Comparison of ENCODE assay signal across 8 cellular contexts in the genomic region with DNA sequence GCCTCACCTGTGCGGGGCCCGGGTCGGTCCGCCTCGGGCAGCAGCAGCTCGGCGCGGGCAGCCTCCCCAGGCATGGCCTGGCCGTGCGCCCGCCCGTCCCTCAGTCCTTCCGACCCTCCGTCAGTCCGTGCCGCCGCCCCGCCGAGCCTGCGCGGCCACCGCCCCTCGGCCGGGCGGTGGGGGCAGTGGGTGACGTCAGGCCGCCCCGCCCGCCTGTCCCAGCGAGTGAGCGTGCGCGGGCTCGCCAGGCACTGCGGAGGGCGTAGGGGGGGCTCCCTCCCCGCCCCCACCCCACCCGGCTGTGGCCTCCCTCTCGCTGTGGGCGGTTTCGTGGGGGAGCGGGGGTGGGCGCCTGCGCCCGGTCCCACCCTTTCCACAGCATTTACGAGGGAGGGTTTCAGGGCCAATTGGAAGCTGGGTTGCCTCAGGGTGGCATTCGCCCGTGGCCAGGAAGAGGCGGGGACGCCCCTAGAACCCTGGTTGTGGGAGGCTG. TPM values are rescaled to one million over a fixed set of nuclear protein-coding genes. Genes with fewer than 3 reads are reported as not detected.
DNase-seq lines count a peak whose midpoint lies in the region; ATAC-seq and TF ChIP-seq lines count a peak whose summit lies in the region.

A gene with protein sequence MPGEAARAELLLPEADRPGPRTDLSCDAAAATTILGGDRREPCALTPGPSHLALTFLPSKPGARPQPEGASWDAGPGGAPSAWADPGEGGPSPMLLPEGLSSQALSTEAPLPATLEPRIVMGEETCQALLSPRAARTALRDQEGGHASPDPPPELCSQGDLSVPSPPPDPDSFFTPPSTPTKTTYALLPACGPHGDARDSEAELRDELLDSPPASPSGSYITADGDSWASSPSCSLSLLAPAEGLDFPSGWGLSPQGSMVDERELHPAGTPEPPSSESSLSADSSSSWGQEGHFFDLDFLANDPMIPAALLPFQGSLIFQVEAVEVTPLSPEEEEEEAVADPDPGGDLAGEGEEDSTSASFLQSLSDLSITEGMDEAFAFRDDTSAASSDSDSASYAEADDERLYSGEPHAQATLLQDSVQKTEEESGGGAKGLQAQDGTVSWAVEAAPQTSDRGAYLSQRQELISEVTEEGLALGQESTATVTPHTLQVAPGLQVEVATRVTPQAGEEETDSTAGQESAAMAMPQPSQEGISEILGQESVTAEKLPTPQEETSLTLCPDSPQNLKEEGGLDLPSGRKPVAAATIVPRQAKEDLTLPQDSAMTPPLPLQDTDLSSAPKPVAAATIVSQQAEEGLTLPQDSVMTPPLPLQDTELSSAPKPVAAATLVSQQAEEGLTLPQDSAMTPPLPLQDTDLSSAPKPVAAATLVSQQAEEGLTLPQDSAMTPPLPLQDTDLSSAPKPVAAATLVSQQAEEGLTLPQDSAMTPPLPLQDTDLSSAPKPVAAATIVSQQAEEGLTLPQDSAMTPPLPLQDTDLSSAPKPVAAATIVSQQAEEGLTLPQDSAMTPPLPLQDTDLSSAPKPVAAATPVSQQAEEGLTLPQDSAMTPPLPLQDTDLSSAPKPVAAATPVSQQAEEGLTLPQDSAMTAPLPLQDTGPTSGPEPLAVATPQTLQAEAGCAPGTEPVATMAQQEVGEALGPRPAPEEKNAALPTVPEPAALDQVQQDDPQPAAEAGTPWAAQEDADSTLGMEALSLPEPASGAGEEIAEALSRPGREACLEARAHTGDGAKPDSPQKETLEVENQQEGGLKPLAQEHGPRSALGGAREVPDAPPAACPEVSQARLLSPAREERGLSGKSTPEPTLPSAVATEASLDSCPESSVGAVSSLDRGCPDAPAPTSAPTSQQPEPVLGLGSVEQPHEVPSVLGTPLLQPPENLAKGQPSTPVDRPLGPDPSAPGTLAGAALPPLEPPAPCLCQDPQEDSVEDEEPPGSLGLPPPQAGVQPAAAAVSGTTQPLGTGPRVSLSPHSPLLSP (N-terminal part only) (minus strand): TSS at position 149 of the 493 bp plus-strand sequence. CDS start 75 bp downstream, at position 74.

- no peak for TF ChIP-seq CTCF in activated CD8-positive, alpha-beta T cell treated with anti-CD3 and anti-CD28 coated beads for 36 hours (IDR thresholded peaks at IDR 0.05)
- no peak for TF ChIP-seq CTCF in fibroblast of pulmonary artery (IDR thresholded peaks at IDR 0.05; ENCODE audit: low read length, missing control alignments)

- DNase-seq in Right ventricle myocardium inferior (ENCODE audit: missing footprints) = no peak
- DNase-seq in cardiac septum (ENCODE audit: low spot score) = no peak
- DNase-seq in activated CD8-positive, alpha-beta T cell treated with anti-CD3 and anti-CD28 coated beads for 36 hours = peak; percentile 31
- no peak for DNase-seq in fibroblast of pulmonary artery (ENCODE audit: low read depth)
- DNase-seq in naive thymus-derived CD8-positive, alpha-beta T cell = peak in 8 of 10 donors; percentile 34 to 69 (median 42)
- DNase-seq in A172 (ENCODE audit: low spot score) = no peak

- peaks cover 2% of the 10 kb centered on the region for H3K9me3 Mint-ChIP-seq in activated CD8-positive, alpha-beta T cell treated with anti-CD3 and anti-CD28 coated beads for 36 hours
- H3K9me3 Mint-ChIP-seq in naive thymus-derived CD8-positive, alpha-beta T cell = peaks cover 0 to 9% (median 0%) of the 10 kb centered on the region in 9 donors

- H3K36me3 Mint-ChIP-seq in activated CD8-positive, alpha-beta T cell treated with anti-CD3 and anti-CD28 coated beads for 36 hours (ENCODE audit: low read depth) = no peaks in the 10 kb centered on the region
- H3K36me3 Mint-ChIP-seq in naive thymus-derived CD8-positive, alpha-beta T cell = no peaks in the 10 kb centered on the region

- ATAC-seq in Right ventricle myocardium inferior = peak; percentile 84
- ATAC-seq in activated CD8-positive, alpha-beta T cell treated with anti-CD3 and anti-CD28 coated beads for 36 hours = peak; percentile 71
- ATAC-seq in naive thymus-derived CD8-positive, alpha-beta T cell = peak; percentile 70 to 74
- ATAC-seq in GM19023 (IDR thresholded peaks at IDR 0.05; ENCODE audit: unreplicated experiment) = no peak
- ATAC-seq in HG02642 (IDR thresholded peaks at IDR 0.05; ENCODE audit: poor library complexity, unreplicated experiment) = no peak

- peaks cover 8% of the 10 kb centered on the region for H3K4me1 Mint-ChIP-seq in activated CD8-positive, alpha-beta T cell treated with anti-CD3 and anti-CD28 coated beads for 36 hours (ENCODE audit: low read depth)
- peaks cover 3 to 10% (median 8%) of the 10 kb centered on the region in 4 donors for H3K4me1 Mint-ChIP-seq in naive thymus-derived CD8-positive, alpha-beta T cell

- H3K4me3 ChIP-seq in fibroblast of pulmonary artery (replicated peaks; ENCODE audit: low read depth, low read length) = peak within 1 kb of the TSS; percentile 57

- POLR2A ChIA-PET in activated CD8-positive, alpha-beta T cell treated with anti-CD3 and anti-CD28 coated beads for 36 hours (lab: Charles Lee) = interaction anchor here (0.8 to 1.3 kb wide), 3 partner anchors 19 to 52 kb away, joined by 3 read pairs; no protein-coding TSS in a partner anchor
- POLR2A ChIA-PET in naive thymus-derived CD8-positive, alpha-beta T cell (lab: Charles Lee) = interaction anchor here (0.6 to 1.7 kb wide), 5 partner anchors 8 to 203 kb away, joined by 3 to 7 read pairs (median 3); no protein-coding TSS in a partner anchor

- no peak within 1 kb of the TSS for H3K27ac Mint-ChIP-seq in activated CD8-positive, alpha-beta T cell treated with anti-CD3 and anti-CD28 coated beads for 36 hours
- H3K27ac Mint-ChIP-seq in naive thymus-derived CD8-positive, alpha-beta T cell = peak within 1 kb of the TSS in 9 of 10 donors; percentile 35 to 91 (median 71)

- CTCF ChIA-PET in activated CD8-positive, alpha-beta T cell treated with anti-CD3 and anti-CD28 coated beads for 36 hours (lab: Charles Lee) = interaction anchor here (0.9 to 1.3 kb wide), 2 partner anchors 115 to 232 kb away, joined by 3 to 5 read pairs; no protein-coding TSS in a partner anchor

- intact Hi-C loops in Right ventricle myocardium inferior (cut with DNase I) = no loop called here
- intact Hi-C loops in cardiac septum (cut with DNase I) = no loop called here
- intact Hi-C loops in activated CD8-positive, alpha-beta T cell treated with anti-CD3 and anti-CD28 coated beads for 36 hours (cut with micrococcal nuclease) = no loop called here

- peaks cover 5% of the 10 kb centered on the region for H3K27me3 Mint-ChIP-seq in activated CD8-positive, alpha-beta T cell treated with anti-CD3 and anti-CD28 coated beads for 36 hours
- peaks cover 0 to 6% (median 0%) of the 10 kb centered on the region in 5 donors for H3K27me3 Mint-ChIP-seq in naive thymus-derived CD8-positive, alpha-beta T cell

- peak within 1 kb of the TSS; percentile 73 for H3K4me3 Mint-ChIP-seq in activated CD8-positive, alpha-beta T cell treated with anti-CD3 and anti-CD28 coated beads for 36 hours
- H3K4me3 Mint-ChIP-seq in naive thymus-derived CD8-positive, alpha-beta T cell = peak within 1 kb of the TSS; percentile 73 to 89 (median 81)

RNA-seq across cellular contexts. Expression of the gene that starts here (rescaled TPM):
- 6.0 TPM for total RNA-seq in Right ventricle myocardium inferior
- 5.3 TPM for total RNA-seq in cardiac septum
- under 1 TPM; 0.31 to 0.50 TPM for total RNA-seq in activated CD8-positive, alpha-beta T cell treated with anti-CD3 and anti-CD28 coated beads for 36 hours
- under 1 TPM; 0.13 to 0.16 TPM for total RNA-seq in naive thymus-derived CD8-positive, alpha-beta T cell
- polyA plus RNA-seq in naive thymus-derived CD8-positive, alpha-beta T cell = under 1 TPM; 0.06 to 0.15 (median 0.15) TPM
- 5.9 and 6.6 TPM in 2 replicates for total RNA-seq in A172 (2014; rRNA removed; shearing (Covaris generic))

Comparison
In these comparisons a context has a peak if more than half of its experiments do, and no peak if none do; other contexts are left out.
1. Peak in DNase-seq and ATAC-seq in activated CD8-positive, alpha-beta T cell treated with anti-CD3 and anti-CD28 coated beads for 36 hours; RNA of the gene not detected or under 1 TPM.
2. Peak in DNase-seq and ATAC-seq in naive thymus-derived CD8-positive, alpha-beta T cell; RNA of the gene not detected or under 1 TPM.